1 cellular context compared by ENCODE assay signal in genomic region chr6:20778460-20778859, GRCh38.
TF ChIP-seq lines count a peak whose summit lies in the region.

No MANE protein-coding gene starts in this region.

TF ChIP-seq in WTC11, 78 proteins besides CTCF, POLR2A, EP300 and RAD21 (continued from another document):
- no peak for TF ChIP-seq ATF2 (CRISPR knock-in tag; IDR thresholded peaks at IDR 0.05; ENCODE audit: borderline replicate concordance, low read depth)
- no peak for TF ChIP-seq TEAD4 (CRISPR knock-in tag; IDR thresholded peaks at IDR 0.05)
- no peak for TF ChIP-seq ZNF263 (CRISPR knock-in tag; IDR thresholded peaks at IDR 0.05; ENCODE audit: low read depth)
- TF ChIP-seq TCF7 (CRISPR knock-in tag; IDR thresholded peaks at IDR 0.05; ENCODE audit: low read depth) = no peak
- no peak for TF ChIP-seq CDX4 (CRISPR knock-in tag; IDR thresholded peaks at IDR 0.05; ENCODE audit: borderline replicate concordance)
- TF ChIP-seq STAT6 (CRISPR knock-in tag; conservative IDR thresholded peaks at IDR 0.05; ENCODE audit: low read depth) = no peak
- no peak for TF ChIP-seq CREM (CRISPR knock-in tag; IDR thresholded peaks at IDR 0.05)
- TF ChIP-seq TP53 (CRISPR knock-in tag; IDR thresholded peaks at IDR 0.05) = no peak
